8 cellular contexts compared by ENCODE assay signal in the genomic region with DNA sequence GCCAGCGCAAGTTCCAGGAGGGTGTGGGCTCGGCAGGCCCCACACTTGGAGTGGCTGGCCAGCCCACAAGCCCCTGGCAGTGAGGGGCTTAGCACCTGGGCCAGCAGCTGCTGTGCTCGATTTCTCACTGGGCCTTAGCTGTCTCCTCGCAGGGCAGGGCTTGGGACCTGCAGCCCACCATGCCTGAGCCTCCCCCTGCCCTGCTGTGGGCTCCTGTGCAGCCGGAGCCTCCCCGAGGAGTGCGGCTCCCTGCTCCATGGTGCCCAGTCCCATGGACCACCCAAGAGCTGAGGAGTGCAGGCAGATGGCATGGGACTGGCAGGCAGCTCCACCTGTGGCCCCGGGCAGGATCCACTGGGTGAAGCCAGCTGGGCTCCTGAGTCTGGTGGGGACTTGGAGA.
"Had no signal": no experiment of that assay in that cellular context is flagged by ENCODE, and none has a peak within 500 bp of the region (broad histone marks: within the 10 kb centered on the region; RNA-seq: fewer than 3 reads in every experiment).

No MANE protein-coding gene starts in this region.

- H3K4me2 ChIP-seq: GM23338 had no signal

- H3K36me3 ChIP-seq: HAP-1 had no signal

- H3K4me3 ChIP-seq: GM23248, GM23338, HAP-1 had no signal

- H3K9me3 ChIP-seq: HAP-1 had no signal

- DNase-seq: GM23248, GOT3, H7, H9, HCEC 1CT, HFFc6 had no signal

- H3K9ac ChIP-seq: GM23248 had no signal

- H2AFZ ChIP-seq: GM23248, GM23338 had no signal

- H3K4me1 ChIP-seq: HAP-1 had no signal

- H3K27ac ChIP-seq: GM23248 had no signal
